ENCODE assay signal across 1 cellular context in the genomic region with DNA sequence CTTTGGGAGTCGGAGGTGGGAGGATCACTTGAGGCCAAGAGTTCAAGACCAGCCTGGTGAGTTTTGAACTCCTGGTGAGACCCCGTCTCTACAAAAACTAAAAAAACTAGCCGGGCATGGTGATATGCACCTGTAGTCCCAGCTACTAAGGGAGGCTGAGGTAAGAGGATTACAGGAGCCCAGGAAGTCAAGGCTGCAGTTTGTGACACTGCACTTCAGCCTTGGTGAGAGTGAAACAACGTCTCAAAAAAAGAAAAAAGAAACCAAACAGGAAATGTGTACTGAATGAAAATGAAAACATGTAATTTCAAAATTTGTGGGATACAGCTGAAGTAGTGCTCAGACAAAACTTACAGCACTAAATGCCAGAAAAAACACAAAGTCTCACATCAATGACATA.
TF ChIP-seq lines count a peak whose summit lies in the region.

No MANE protein-coding gene starts in this region.

TF ChIP-seq in GM12878, 131 proteins besides CTCF, POLR2A, EP300 and RAD21 (continued from another document):
- TF ChIP-seq, protein P1, sequence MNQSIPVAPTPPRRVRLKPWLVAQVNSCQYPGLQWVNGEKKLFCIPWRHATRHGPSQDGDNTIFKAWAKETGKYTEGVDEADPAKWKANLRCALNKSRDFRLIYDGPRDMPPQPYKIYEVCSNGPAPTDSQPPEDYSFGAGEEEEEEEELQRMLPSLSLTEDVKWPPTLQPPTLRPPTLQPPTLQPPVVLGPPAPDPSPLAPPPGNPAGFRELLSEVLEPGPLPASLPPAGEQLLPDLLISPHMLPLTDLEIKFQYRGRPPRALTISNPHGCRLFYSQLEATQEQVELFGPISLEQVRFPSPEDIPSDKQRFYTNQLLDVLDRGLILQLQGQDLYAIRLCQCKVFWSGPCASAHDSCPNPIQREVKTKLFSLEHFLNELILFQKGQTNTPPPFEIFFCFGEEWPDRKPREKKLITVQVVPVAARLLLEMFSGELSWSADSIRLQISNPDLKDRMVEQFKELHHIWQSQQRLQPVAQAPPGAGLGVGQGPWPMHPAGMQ (IDR thresholded peaks at IDR 0.05; ENCODE audit: borderline replicate concordance): no peak
- TF ChIP-seq MYB (IDR thresholded peaks at IDR 0.05; ENCODE audit: borderline replicate concordance, low read depth, low read length) (no peak), HDAC6 (IDR thresholded peaks at IDR 0.05; ENCODE audit: unreplicated experiment) (no peak), ZBTB4 (CRISPR knock-in tag; IDR thresholded peaks at IDR 0.05) (no peak), RAD51 (IDR thresholded peaks at IDR 0.05) (no peak), HSF1 (IDR thresholded peaks at IDR 0.05; ENCODE audit: low read depth, low read length) (no peak), SIN3A (IDR thresholded peaks at IDR 0.05; ENCODE audit: low read depth, low read length) (no peak), RELA (IDR thresholded peaks at IDR 0.05; ENCODE audit: borderline replicate concordance, partially characterized antibody) (no peak), TBL1XR1 (IDR thresholded peaks at IDR 0.05; ENCODE audit: low read depth, low read length) (no peak), STAT3 (IDR thresholded peaks at IDR 0.05; ENCODE audit: low read depth, low read length) (no peak), RB1 (IDR thresholded peaks at IDR 0.05; ENCODE audit: borderline replicate concordance) (no peak), TCF7 (IDR thresholded peaks at IDR 0.05; ENCODE audit: borderline replicate concordance) (no peak), PAX5 (IDR thresholded peaks at IDR 0.05; ENCODE audit: borderline replicate concordance, low read depth, low read length) (no peak), SRF (IDR thresholded peaks at IDR 0.05; ENCODE audit: low read depth in 2 of 2, low read length in 2 of 2) (no peak), JUND (IDR thresholded peaks at IDR 0.05; ENCODE audit: low read depth, low read length) (no peak), SMAD1 (IDR thresholded peaks at IDR 0.05; ENCODE audit: low read depth, partially characterized antibody) (no peak), CBFB (IDR thresholded peaks at IDR 0.05; ENCODE audit: low read depth) (no peak), SUPT20H (IDR thresholded peaks at IDR 0.05; ENCODE audit: borderline replicate concordance, control insufficient read depth, low read depth, low read length) (no peak), IRF4 (IDR thresholded peaks at IDR 0.05; ENCODE audit: low read depth, low read length) (no peak), MEF2A (IDR thresholded peaks at IDR 0.05; ENCODE audit: insufficient read depth, low read depth, low read length) (0 out of 2 replicates have a peak, but pooled peaks have one; percentile 29), IKZF1 (conservative IDR thresholded peaks at IDR 0.05) (peak; percentile 34; the same call in 1 of the 2 replicates), TCF12 (IDR thresholded peaks at IDR 0.05; ENCODE audit: low read depth, low read length) (no peak), BMI1 (IDR thresholded peaks at IDR 0.05; ENCODE audit: borderline replicate concordance) (no peak), ETV6 (conservative IDR thresholded peaks at IDR 0.05 in 1 of 2, IDR thresholded peaks at IDR 0.05 in 1 of 2; ENCODE audit: borderline replicate concordance in 1 of 2, low read depth in 1 of 2) (peak in 1 of 2 experiments; percentile 18; a peak in 1 of 4 replicates), KAT2A (conservative IDR thresholded peaks at IDR 0.05; ENCODE audit: control insufficient read depth, low read depth, low read length) (no peak), IKZF2 (IDR thresholded peaks at IDR 0.05) (peak; percentile 55 to 61; a peak in 3 of 4 replicates), NR2C1 (IDR thresholded peaks at IDR 0.05) (no peak), NFXL1 (IDR thresholded peaks at IDR 0.05; ENCODE audit: borderline replicate concordance) (no peak)
- TF ChIP-seq, protein P2, sequence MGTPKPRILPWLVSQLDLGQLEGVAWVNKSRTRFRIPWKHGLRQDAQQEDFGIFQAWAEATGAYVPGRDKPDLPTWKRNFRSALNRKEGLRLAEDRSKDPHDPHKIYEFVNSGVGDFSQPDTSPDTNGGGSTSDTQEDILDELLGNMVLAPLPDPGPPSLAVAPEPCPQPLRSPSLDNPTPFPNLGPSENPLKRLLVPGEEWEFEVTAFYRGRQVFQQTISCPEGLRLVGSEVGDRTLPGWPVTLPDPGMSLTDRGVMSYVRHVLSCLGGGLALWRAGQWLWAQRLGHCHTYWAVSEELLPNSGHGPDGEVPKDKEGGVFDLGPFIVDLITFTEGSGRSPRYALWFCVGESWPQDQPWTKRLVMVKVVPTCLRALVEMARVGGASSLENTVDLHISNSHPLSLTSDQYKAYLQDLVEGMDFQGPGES (IDR thresholded peaks at IDR 0.05): no peak
- TF ChIP-seq, protein P3, sequence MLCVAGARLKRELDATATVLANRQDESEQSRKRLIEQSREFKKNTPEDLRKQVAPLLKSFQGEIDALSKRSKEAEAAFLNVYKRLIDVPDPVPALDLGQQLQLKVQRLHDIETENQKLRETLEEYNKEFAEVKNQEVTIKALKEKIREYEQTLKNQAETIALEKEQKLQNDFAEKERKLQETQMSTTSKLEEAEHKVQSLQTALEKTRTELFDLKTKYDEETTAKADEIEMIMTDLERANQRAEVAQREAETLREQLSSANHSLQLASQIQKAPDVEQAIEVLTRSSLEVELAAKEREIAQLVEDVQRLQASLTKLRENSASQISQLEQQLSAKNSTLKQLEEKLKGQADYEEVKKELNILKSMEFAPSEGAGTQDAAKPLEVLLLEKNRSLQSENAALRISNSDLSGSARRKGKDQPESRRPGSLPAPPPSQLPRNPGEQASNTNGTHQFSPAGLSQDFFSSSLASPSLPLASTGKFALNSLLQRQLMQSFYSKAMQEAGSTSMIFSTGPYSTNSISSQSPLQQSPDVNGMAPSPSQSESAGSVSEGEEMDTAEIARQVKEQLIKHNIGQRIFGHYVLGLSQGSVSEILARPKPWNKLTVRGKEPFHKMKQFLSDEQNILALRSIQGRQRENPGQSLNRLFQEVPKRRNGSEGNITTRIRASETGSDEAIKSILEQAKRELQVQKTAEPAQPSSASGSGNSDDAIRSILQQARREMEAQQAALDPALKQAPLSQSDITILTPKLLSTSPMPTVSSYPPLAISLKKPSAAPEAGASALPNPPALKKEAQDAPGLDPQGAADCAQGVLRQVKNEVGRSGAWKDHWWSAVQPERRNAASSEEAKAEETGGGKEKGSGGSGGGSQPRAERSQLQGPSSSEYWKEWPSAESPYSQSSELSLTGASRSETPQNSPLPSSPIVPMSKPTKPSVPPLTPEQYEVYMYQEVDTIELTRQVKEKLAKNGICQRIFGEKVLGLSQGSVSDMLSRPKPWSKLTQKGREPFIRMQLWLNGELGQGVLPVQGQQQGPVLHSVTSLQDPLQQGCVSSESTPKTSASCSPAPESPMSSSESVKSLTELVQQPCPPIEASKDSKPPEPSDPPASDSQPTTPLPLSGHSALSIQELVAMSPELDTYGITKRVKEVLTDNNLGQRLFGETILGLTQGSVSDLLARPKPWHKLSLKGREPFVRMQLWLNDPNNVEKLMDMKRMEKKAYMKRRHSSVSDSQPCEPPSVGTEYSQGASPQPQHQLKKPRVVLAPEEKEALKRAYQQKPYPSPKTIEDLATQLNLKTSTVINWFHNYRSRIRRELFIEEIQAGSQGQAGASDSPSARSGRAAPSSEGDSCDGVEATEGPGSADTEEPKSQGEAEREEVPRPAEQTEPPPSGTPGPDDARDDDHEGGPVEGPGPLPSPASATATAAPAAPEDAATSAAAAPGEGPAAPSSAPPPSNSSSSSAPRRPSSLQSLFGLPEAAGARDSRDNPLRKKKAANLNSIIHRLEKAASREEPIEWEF (IDR thresholded peaks at IDR 0.05; ENCODE audit: insufficient replicate concordance, low read depth, low read length): no peak
- TF ChIP-seq, protein P4, sequence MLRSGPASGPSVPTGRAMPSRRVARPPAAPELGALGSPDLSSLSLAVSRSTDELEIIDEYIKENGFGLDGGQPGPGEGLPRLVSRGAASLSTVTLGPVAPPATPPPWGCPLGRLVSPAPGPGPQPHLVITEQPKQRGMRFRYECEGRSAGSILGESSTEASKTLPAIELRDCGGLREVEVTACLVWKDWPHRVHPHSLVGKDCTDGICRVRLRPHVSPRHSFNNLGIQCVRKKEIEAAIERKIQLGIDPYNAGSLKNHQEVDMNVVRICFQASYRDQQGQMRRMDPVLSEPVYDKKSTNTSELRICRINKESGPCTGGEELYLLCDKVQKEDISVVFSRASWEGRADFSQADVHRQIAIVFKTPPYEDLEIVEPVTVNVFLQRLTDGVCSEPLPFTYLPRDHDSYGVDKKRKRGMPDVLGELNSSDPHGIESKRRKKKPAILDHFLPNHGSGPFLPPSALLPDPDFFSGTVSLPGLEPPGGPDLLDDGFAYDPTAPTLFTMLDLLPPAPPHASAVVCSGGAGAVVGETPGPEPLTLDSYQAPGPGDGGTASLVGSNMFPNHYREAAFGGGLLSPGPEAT (IDR thresholded peaks at IDR 0.05; ENCODE audit: low read depth): 0 out of 2 replicates have a peak, but pooled peaks have one; percentile 23
- TF ChIP-seq, protein P5, sequence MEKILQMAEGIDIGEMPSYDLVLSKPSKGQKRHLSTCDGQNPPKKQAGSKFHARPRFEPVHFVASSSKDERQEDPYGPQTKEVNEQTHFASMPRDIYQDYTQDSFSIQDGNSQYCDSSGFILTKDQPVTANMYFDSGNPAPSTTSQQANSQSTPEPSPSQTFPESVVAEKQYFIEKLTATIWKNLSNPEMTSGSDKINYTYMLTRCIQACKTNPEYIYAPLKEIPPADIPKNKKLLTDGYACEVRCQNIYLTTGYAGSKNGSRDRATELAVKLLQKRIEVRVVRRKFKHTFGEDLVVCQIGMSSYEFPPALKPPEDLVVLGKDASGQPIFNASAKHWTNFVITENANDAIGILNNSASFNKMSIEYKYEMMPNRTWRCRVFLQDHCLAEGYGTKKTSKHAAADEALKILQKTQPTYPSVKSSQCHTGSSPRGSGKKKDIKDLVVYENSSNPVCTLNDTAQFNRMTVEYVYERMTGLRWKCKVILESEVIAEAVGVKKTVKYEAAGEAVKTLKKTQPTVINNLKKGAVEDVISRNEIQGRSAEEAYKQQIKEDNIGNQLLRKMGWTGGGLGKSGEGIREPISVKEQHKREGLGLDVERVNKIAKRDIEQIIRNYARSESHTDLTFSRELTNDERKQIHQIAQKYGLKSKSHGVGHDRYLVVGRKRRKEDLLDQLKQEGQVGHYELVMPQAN (conservative IDR thresholded peaks at IDR 0.05): no peak
